In genomic region chr3:185153170-185153733, GRCh38 we compare ENCODE assay signal across 8 cellular contexts. TPM values are rescaled to one million over a fixed set of nuclear protein-coding genes. Genes with fewer than 3 reads are reported as not detected.
DNase-seq lines count a peak whose midpoint lies in the region; ATAC-seq and TF ChIP-seq lines count a peak whose summit lies in the region.

No MANE protein-coding gene starts in this region.

- no peaks in the 10 kb centered on the region for H3K9me3 Mint-ChIP-seq in activated naive CD8-positive, alpha-beta T cell (ENCODE audit: low read depth)

- ATAC-seq in HG02973 (IDR thresholded peaks at IDR 0.05; ENCODE audit: unreplicated experiment) = no peak

- in situ Hi-C loops in GM23248 (cut with MboI) = no loop called here

- no peak overlapping the region for H3K27ac ChIP-seq in GM23248
- no peak overlapping the region for H3K27ac ChIP-seq in skeletal muscle tissue (ENCODE audit: low read depth, low read length)

- H3K4me3 ChIP-seq in AG04449 (ENCODE audit: low read depth, low read length) = peak overlapping the region; percentile 83
- H3K4me3 ChIP-seq in GM23248 = peak overlapping the region; percentile 70
- peak overlapping the region; percentile 80 for H3K4me3 ChIP-seq in iPS-15b (ENCODE audit: low read depth, low read length)
- H3K4me3 ChIP-seq in skeletal muscle tissue (ENCODE audit: low read length in 3 of 3) = peak overlapping the region; percentile 67 to 75 (median 71)

- no peaks in the 10 kb centered on the region for H3K36me3 Mint-ChIP-seq in activated naive CD8-positive, alpha-beta T cell

- H3K27ac Mint-ChIP-seq in activated naive CD8-positive, alpha-beta T cell = no peak overlapping the region

- DNase-seq in AG04449 (ENCODE audit: low read depth, low spot score) (no peak), GM23248 (no peak), NAMALWA (ENCODE audit: low spot score) (no peak), NK-92 (lab: John Stamatoyannopoulos, UW; ENCODE audit: unreplicated experiment) (no peak)

- no peaks in the 10 kb centered on the region for H3K4me1 ChIP-seq in GM23248 (ENCODE audit: insufficient read depth)
- H3K4me1 ChIP-seq in iPS-15b (ENCODE audit: control insufficient read depth, insufficient read depth, low read length) = peaks cover 5% of the 10 kb centered on the region
- H3K4me1 ChIP-seq in skeletal muscle tissue (ENCODE audit: control insufficient read depth in 3 of 3, insufficient read depth in 3 of 3, low read length in 3 of 3) = peaks cover 2 to 14% (median 8%) of the 10 kb centered on the region in 3 donors

- POLR2A ChIA-PET in AG04449 (lab: Yijun Ruan, JAX) = no interaction called here

- H3K36me3 ChIP-seq in GM23248 (ENCODE audit: low read depth) = no peaks in the 10 kb centered on the region
- no peaks in the 10 kb centered on the region for H3K36me3 ChIP-seq in iPS-15b (ENCODE audit: control insufficient read depth, insufficient read depth, low read length)
- no peaks in the 10 kb centered on the region for H3K36me3 ChIP-seq in skeletal muscle tissue (ENCODE audit: control insufficient read depth in 3 of 3, insufficient read depth in 3 of 3, low read length in 3 of 3)

- H3K27me3 ChIP-seq in GM23248 (replicated peaks; ENCODE audit: insufficient read depth) (peaks cover 77% of the 10 kb centered on the region), iPS-15b (ENCODE audit: control insufficient read depth, insufficient read depth, low read length) (peaks cover 39% of the 10 kb centered on the region), skeletal muscle tissue (ENCODE audit: control insufficient read depth in 3 of 3, insufficient read depth in 3 of 3, low read length in 3 of 3) (peaks cover 12 to 27% (median 18%) of the 10 kb centered on the region in 3 donors)

- CTCF ChIA-PET in AG04449 (lab: Yijun Ruan, JAX) = interaction anchor here (2.6 kb wide), 1 partner anchor 23 kb away, joined by 14 read pairs; no protein-coding TSS in a partner anchor

- no peaks in the 10 kb centered on the region for H3K79me2 ChIP-seq in GM23248 (ENCODE audit: insufficient read depth)

- H3K27me3 Mint-ChIP-seq in activated naive CD8-positive, alpha-beta T cell = peaks cover 29% of the 10 kb centered on the region

- peak overlapping the region; percentile 51 for H3K4me2 ChIP-seq in GM23248 (ENCODE audit: unreplicated experiment)

- peak overlapping the region; percentile 74; the same call in 1 of the 2 replicates for H2AFZ ChIP-seq in GM23248

- no peak overlapping the region for H3K9ac ChIP-seq in GM23248
- H3K9ac ChIP-seq in iPS-15b (ENCODE audit: low read depth, low read length) = peak overlapping the region; percentile 50
- H3K9ac ChIP-seq in skeletal muscle tissue (ENCODE audit: low read depth in 1 of 3, low read length in 3 of 3) = peak overlapping the region in 2 of 3 donors; percentile 54 to 66

- 3 to 4% methylated on average over 32 to 52 of the region's 52 CpGs for WGBS in GM23248 (ENCODE audit: low coverage in 1 of 2, low lambda C conversion rate in 2 of 2, missing lambda C conversion rate in 2 of 2), 2 experiments

- TF ChIP-seq CTCF in AG04449 (IDR thresholded peaks at IDR 0.05; ENCODE audit: insufficient read depth, low read length, missing control alignments) = no peak

- no peaks in the 10 kb centered on the region for H4K20me1 ChIP-seq in GM23248 (ENCODE audit: insufficient read depth)

- H3F3A ChIP-seq in GM23248 (ENCODE audit: insufficient read depth) = no peaks in the 10 kb centered on the region

- peak overlapping the region; percentile 82 for H3K4me3 Mint-ChIP-seq in activated naive CD8-positive, alpha-beta T cell

- no peaks in the 10 kb centered on the region for H3K9me2 ChIP-seq in GM23248 (ENCODE audit: insufficient read depth)

- H3K9me3 ChIP-seq in GM23248 (ENCODE audit: low read depth) (no peaks in the 10 kb centered on the region), iPS-15b (ENCODE audit: control insufficient read depth, insufficient read depth, low read length) (no peaks in the 10 kb centered on the region), skeletal muscle tissue (ENCODE audit: control insufficient read depth in 3 of 3, low read length in 3 of 3) (no peaks in the 10 kb centered on the region)

- H3K4me1 Mint-ChIP-seq in activated naive CD8-positive, alpha-beta T cell (ENCODE audit: low read depth) = peaks cover 4% of the 10 kb centered on the region

RNA-seq across cellular contexts. Expression of gene C3orf70, which starts 0.4 kb away (rescaled TPM):
- total RNA-seq in GM23248 (2014; rRNA removed; shearing (Covaris generic)) = not detected in 2 replicates
- not detected in 2 replicates for polyA plus RNA-seq in GM23248 (2016; fragmentation: Nextera tagmentation; extraction: Ambion mirVana)
- total RNA-seq in skeletal muscle tissue = 4.2 TPM
